18 cellular contexts compared by ENCODE assay signal in the genomic region with DNA sequence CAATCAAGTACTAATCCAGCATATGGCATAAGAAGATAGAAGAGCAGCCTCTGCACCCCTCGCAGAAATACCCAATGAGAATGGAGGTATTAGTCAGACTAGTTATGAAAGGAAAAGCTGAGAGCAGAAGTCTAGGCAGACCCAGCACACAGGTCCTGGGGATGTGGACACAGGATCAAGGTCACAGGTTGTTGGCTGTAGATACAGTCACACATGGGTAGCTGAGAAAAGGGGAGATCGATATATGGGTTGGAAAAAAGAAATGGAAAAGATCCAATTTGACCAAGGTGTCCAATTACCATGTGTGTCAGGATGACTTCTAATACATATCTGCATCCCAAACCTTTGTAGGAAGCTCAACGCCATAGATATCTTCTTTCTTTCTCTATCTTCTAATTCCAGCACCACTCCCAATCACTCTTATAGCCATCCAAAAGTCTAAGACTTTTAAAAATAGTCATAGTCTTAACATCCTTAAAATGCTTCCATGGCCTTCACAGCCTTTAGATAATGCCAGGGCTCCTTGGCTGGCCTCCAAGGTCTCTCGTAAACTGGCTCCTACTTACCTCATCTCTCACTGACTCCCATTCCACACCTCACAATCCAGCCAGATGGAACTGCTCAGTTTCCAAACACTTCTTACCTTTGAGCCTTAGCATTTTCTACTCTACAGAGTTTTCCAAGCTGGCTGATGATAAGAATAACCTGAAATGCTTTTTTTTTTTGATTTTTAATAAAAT. TPM values are rescaled to one million over a fixed set of nuclear protein-coding genes. Genes with fewer than 3 reads are reported as not detected.
"Had no signal": no experiment of that assay in that cellular context is flagged by ENCODE, and none has a peak within 500 bp of the region (broad histone marks: within the 10 kb centered on the region; RNA-seq: fewer than 3 reads in every experiment).

No MANE protein-coding gene starts in this region.

- DNase-seq: activated CD4-positive, alpha-beta T cell treated with anti-CD3 and anti-CD28 coated beads, Interleukin-2, amount 50 U/mL, for 4 hours; activated gamma-delta T cell; activated T-cell treated with anti-CD3 and anti-CD28 coated beads, Interleukin-2, amount 50 U/mL, for 4 hours; dermis blood vessel endothelial cell; endodermal cell; erythroblast; hypothalamus; kidney glomerular epithelial cell; midbrain; small intestine; uterus had no signal

- H3K27me3 ChIP-seq: neural progenitor cell, thyroid gland, uterus had no signal

- H3K9ac ChIP-seq: neural progenitor cell, parathyroid adenoma had no signal

- H3K79me2 ChIP-seq: parathyroid adenoma had no signal

- H2AFZ ChIP-seq: neural progenitor cell, parathyroid adenoma had no signal

- H3K27ac ChIP-seq: neural progenitor cell, parathyroid adenoma, thyroid gland, uterus had no signal

- H3K36me3 ChIP-seq: neural progenitor cell, thyroid gland, uterus had no signal

- H3K9me3 ChIP-seq: thyroid gland, uterus had no signal

- FAIRE-seq: small intestine had no signal

- ATAC-seq: activated CD4-positive, CD25-positive, alpha-beta regulatory T cell treated with anti-CD3 and anti-CD28 coated beads, Interleukin-2, amount 50 U/mL, for 24 hours; activated T-cell treated with anti-CD3 and anti-CD28 coated beads, Interleukin-2, amount 50 U/mL, for 4 hours had no signal

- H3K4me3 ChIP-seq: lung, neural progenitor cell, thyroid gland, uterus had no signal

- H3K4me2 ChIP-seq: neural progenitor cell had no signal

- H3K4me1 ChIP-seq: neural progenitor cell, parathyroid adenoma, thyroid gland, uterus had no signal

RNA-seq across cellular contexts. Expression of a gene that starts 8.3 kb away (rescaled TPM):
- total RNA-seq: fibroblast of villous mesenchyme, renal cortical epithelial cell, thyroid gland had no signal
